In the genomic region with DNA sequence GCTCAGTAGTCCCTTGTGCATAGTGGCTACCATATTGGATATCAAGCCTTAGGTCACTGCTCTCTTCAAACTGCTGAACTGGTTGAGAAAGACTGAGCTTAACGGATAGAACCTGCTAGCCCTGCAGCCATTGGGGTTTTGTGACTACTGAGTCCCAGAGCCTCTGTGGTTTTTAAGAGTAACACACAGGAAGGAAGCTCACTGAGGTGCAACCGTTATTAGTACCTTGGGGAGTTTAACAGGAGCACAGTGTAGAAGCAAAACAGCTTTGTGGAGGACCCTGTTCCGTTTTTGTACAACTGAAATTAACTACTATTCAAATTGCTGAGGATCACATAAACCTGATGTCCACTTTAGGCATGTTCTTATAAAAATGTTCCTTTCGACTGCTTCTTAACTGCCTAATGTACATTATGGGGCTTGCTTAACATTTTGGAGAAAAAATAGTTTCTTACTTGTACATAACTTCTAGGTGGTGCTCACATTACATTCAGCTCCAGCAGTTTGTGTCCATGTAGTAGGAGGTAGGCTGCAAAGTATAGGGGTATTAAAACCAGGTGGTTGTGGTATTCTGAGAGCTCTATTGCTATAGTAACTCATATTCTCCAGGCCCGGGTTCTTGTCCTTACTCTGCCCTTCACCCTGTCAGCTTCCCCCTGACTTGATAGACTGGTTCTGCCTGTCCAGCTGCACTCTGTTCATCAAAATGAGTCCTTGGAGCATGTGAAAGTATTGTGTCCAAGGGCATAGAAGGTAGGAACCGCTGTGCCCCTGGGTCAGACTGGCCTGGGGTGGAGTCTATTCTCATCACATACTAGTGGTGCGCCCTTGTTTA, we compare ENCODE assay signal across 9 cellular contexts. TPM values are rescaled to one million over a fixed set of nuclear protein-coding genes. Genes with fewer than 3 reads are reported as not detected.
A peak's percentile ranks its signal among the peaks of the same experiment; 100 is the strongest.
DNase-seq lines count a peak whose midpoint lies in the region; ATAC-seq and TF ChIP-seq lines count a peak whose summit lies in the region.
"Had no signal": no experiment of that assay in that cellular context is flagged by ENCODE, and none has a peak within 500 bp of the region (broad histone marks: within the 10 kb centered on the region; RNA-seq: fewer than 3 reads in every experiment).

No MANE protein-coding gene starts in this region.

- peak overlapping the region; percentile 62 for H3K27ac ChIP-seq in PC-9
- no peak overlapping the region for H3K27ac ChIP-seq in sigmoid colon

- H3K36me3 Mint-ChIP-seq in stimulated activated memory B cell treated with anti-CD40 and anti-IgM and Interleukin-4, amounts not matched to agents 10 μg/mL and 1 μg/mL and 100 μg/mL, for 72 hours, result peaks cover 6% of the 10 kb centered on the region

- H4K20me1 ChIP-seq in PC-9 (ENCODE audit: insufficient read depth), result no peaks in the 10 kb centered on the region

- H3K4me3 ChIP-seq in PC-9, result no peak overlapping the region
- no peak overlapping the region for H3K4me3 ChIP-seq in sigmoid colon

- H3K4me1 ChIP-seq in PC-9 (replicated peaks; ENCODE audit: insufficient read depth) (peaks cover 17% of the 10 kb centered on the region), sigmoid colon (peaks cover 0 to 32% (median 23%) of the 10 kb centered on the region in 4 donors)

- no peaks in the 10 kb centered on the region for H3K27me3 Mint-ChIP-seq in stimulated activated memory B cell treated with anti-CD40 and anti-IgM and Interleukin-4, amounts not matched to agents 10 μg/mL and 1 μg/mL and 100 μg/mL, for 72 hours
- H3K27me3 Mint-ChIP-seq: stimulated activated naive CD8-positive, alpha-beta T cell treated with anti-CD3 and anti-CD28 coated beads, Interleukin-15, Interleukin-2, amounts not matched to agents 100 ng/mL and 50 ng/mL, for 24 hours had no signal

- no peaks in the 10 kb centered on the region for H3K79me2 ChIP-seq in PC-9 (ENCODE audit: low read depth)

- H3K36me3 ChIP-seq in PC-9 (ENCODE audit: low read depth) (no peaks in the 10 kb centered on the region), sigmoid colon (no peaks in the 10 kb centered on the region)

- ATAC-seq in Right ventricle myocardium superior (ENCODE audit: poor library complexity), result peak; percentile 12
- ATAC-seq in left ventricle myocardium superior, result no peak
- ATAC-seq in HG02973 (IDR thresholded peaks at IDR 0.05; ENCODE audit: unreplicated experiment), result peak; percentile 90
- peak; percentile 95 for ATAC-seq in stimulated activated memory B cell treated with anti-CD40 and anti-IgM and Interleukin-4, amounts not matched to agents 10 μg/mL and 1 μg/mL and 100 μg/mL, for 72 hours

- peak overlapping the region; percentile 87 for H3K27ac Mint-ChIP-seq in stimulated activated memory B cell treated with anti-CD40 and anti-IgM and Interleukin-4, amounts not matched to agents 10 μg/mL and 1 μg/mL and 100 μg/mL, for 72 hours
- H3K27ac Mint-ChIP-seq: stimulated activated naive CD8-positive, alpha-beta T cell treated with anti-CD3 and anti-CD28 coated beads, Interleukin-15, Interleukin-2, amounts not matched to agents 100 ng/mL and 50 ng/mL, for 24 hours had no signal

- H2AFZ ChIP-seq in PC-9, result no peak overlapping the region

- peak overlapping the region; percentile 72 for H3K4me3 Mint-ChIP-seq in stimulated activated memory B cell treated with anti-CD40 and anti-IgM and Interleukin-4, amounts not matched to agents 10 μg/mL and 1 μg/mL and 100 μg/mL, for 72 hours
- H3K4me3 Mint-ChIP-seq: stimulated activated naive CD8-positive, alpha-beta T cell treated with anti-CD3 and anti-CD28 coated beads, Interleukin-15, Interleukin-2, amounts not matched to agents 100 ng/mL and 50 ng/mL, for 24 hours had no signal

- peaks cover 9% of the 10 kb centered on the region; the same call in 1 of the 2 replicates for H3F3A ChIP-seq in PC-9 (ENCODE audit: insufficient read depth, low read depth)

- POLR2A ChIA-PET in PC-9 (lab: Charles Lee; ENCODE audit: unreplicated experiment), result interaction anchor here (0.6 kb wide), 2 partner anchors 142 to 944 kb away, joined by 3 to 21 read pairs; partner anchors contain the start of gene KCTD6

- H3K4me1 Mint-ChIP-seq in stimulated activated memory B cell treated with anti-CD40 and anti-IgM and Interleukin-4, amounts not matched to agents 10 μg/mL and 1 μg/mL and 100 μg/mL, for 72 hours, result peaks cover 89% of the 10 kb centered on the region

- no TSS peak for BruUV-seq in PC-9 (replicated peaks; lab: Mats Ljungman, UMichigan)

- no peaks in the 10 kb centered on the region for H3K9me3 Mint-ChIP-seq in stimulated activated memory B cell treated with anti-CD40 and anti-IgM and Interleukin-4, amounts not matched to agents 10 μg/mL and 1 μg/mL and 100 μg/mL, for 72 hours
- H3K9me3 Mint-ChIP-seq: stimulated activated naive CD8-positive, alpha-beta T cell treated with anti-CD3 and anti-CD28 coated beads, Interleukin-15, Interleukin-2, amounts not matched to agents 100 ng/mL and 50 ng/mL, for 24 hours had no signal

- DNase-seq in Right ventricle myocardium superior (no peak), left ventricle myocardium superior (no peak), PC-9 (peak in 1 of 2 experiments; percentile 15), sigmoid colon (no peak), HuH-7 (ENCODE audit: low spot score) (no peak)
- no peak for DNase-seq in activated CD4-positive, alpha-beta T cell treated with anti-CD3 and anti-CD28 coated beads, Interleukin-2, amount 50 U/mL, for 1 hour

- no peaks in the 10 kb centered on the region for H3K9me2 ChIP-seq in PC-9 (ENCODE audit: insufficient read depth)

- TF ChIP-seq CTCF in PC-9 (conservative IDR thresholded peaks at IDR 0.05) (no peak), sigmoid colon (IDR thresholded peaks at IDR 0.05) (no peak)

- WGBS in sigmoid colon, 2 donors, result 61 to 71% methylated on average over 7 of the region's 7 CpGs

- CTCF ChIA-PET in PC-9 (lab: Charles Lee), result interaction anchor here (0.6 to 0.7 kb wide), 2 partner anchors 162 kb away, joined by 3 to 10 read pairs; no protein-coding TSS in a partner anchor

- no peak for TF ChIP-seq POLR2A in sigmoid colon (IDR thresholded peaks at IDR 0.05)

- H3K4me2 ChIP-seq in PC-9, result peak overlapping the region; percentile 48

- intact Hi-C loops in Right ventricle myocardium superior (cut with DNase I), result no loop called here
- intact Hi-C loops in left ventricle myocardium superior (cut with micrococcal nuclease), result no loop called here
- intact Hi-C loops in PC-9 (cut with micrococcal nuclease; ENCODE audit: unreplicated experiment), result no loop called here
- intact Hi-C loops in sigmoid colon (cut with DNase I), result no loop called here

- no peaks in the 10 kb centered on the region; the same call in 1 of the 2 replicates for H3K9me3 ChIP-seq in PC-9 (ENCODE audit: insufficient read depth, low read depth)
- H3K9me3 ChIP-seq in sigmoid colon, result no peaks in the 10 kb centered on the region

- no peaks in the 10 kb centered on the region for H3K27me3 ChIP-seq in PC-9 (ENCODE audit: insufficient read depth, low read depth)
- H3K27me3 ChIP-seq in sigmoid colon, result no peaks in the 10 kb centered on the region

- no peak for TF ChIP-seq EP300 in sigmoid colon (IDR thresholded peaks at IDR 0.05)

RNA-seq across cellular contexts. Expression of gene PXK, which starts 17.3 kb away (rescaled TPM):
- total RNA-seq in Right ventricle myocardium superior (12.0 TPM), left ventricle myocardium superior (12.9 TPM), PC-9 (2021) (3.3 and 4.4 TPM in 2 replicates), sigmoid colon (10 to 100 TPM; 30.3 to 58.7 (median 50.5) TPM)
- 10 to 100 TPM in 1 of 3 donors, 1 to 10 TPM in 2; 6.9 to 16.4 (median 8.4) TPM for polyA plus RNA-seq in sigmoid colon

RNA-seq across cellular contexts. Expression of gene HTD2, which starts 43.7 kb away (rescaled TPM):
- 12.0 TPM for total RNA-seq in Right ventricle myocardium superior
- total RNA-seq in left ventricle myocardium superior, result 14.9 TPM
- 6.2 and 7.4 TPM in 2 replicates for total RNA-seq in PC-9 (2021)
- total RNA-seq in sigmoid colon, result 10 to 100 TPM in 3 of 4 donors, 1 to 10 TPM in 1; 6.9 to 20.8 (median 12.5) TPM
- 10 to 100 TPM in 1 of 3 donors, 1 to 10 TPM in 2; 7.0 to 15.0 (median 7.2) TPM for polyA plus RNA-seq in sigmoid colon

RNA-seq across cellular contexts. Expression of gene RPP14, which starts 44.0 kb away (rescaled TPM):
- total RNA-seq in Right ventricle myocardium superior (22.5 TPM), left ventricle myocardium superior (25.0 TPM), PC-9 (2021) (13.2 and 13.8 TPM in 2 replicates), sigmoid colon (10 to 100 TPM; 10.8 to 16.7 (median 13.8) TPM)
- 10 to 100 TPM; 12.1 to 16.6 (median 15.6) TPM for polyA plus RNA-seq in sigmoid colon
